In the genomic region with DNA sequence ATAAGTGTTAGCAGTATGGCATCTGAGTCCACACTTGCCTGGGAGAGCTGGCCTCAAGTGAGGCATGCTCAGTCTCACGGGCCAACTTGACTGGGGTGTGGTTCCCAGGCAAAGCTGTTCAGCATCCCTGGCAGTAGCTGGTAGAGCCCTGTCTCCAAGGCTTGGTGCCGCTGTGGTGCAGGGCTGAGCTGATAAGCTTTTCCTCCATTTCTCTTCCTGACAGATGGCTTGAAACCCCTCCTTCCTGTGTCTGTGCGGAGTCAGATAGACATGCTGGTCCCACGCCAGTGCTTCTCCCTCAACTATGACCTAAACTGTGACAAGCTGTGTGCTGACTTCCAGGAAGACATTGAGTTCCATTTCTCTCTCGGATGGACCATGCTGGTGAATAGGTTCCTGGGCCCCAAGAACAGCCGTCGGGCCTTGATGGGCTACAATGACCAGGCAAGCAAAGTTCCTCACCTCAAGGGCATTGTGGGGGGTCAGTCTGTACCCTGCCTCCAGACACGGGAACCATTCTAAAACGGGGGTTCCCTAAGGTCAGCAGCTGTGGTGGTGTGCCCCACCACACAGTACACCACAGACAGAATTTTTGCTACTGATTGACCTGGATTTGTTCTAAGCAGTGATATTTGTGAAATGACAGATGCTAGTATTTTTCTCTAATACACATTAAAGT, we compare ENCODE assay signal across 21 cellular contexts. TPM values are rescaled to one million over a fixed set of nuclear protein-coding genes. Genes with fewer than 3 reads are reported as not detected.
A peak's percentile ranks its signal among the peaks of the same experiment; 100 is the strongest.
DNase-seq lines count a peak whose midpoint lies in the region; ATAC-seq and TF ChIP-seq lines count a peak whose summit lies in the region.
"Had no signal": no experiment of that assay in that cellular context is flagged by ENCODE, and none has a peak within 500 bp of the region (broad histone marks: within the 10 kb centered on the region; RNA-seq: fewer than 3 reads in every experiment).

No MANE protein-coding gene starts in this region.

- no peak for TF ChIP-seq POLR2A in tibial nerve (IDR thresholded peaks at IDR 0.05)

- peaks cover 5% of the 10 kb centered on the region for H3K4me1 Mint-ChIP-seq in activated T-helper 2 cell treated with anti-CD3 and anti-CD28 coated beads, Interferon-gamma antibody, Interleukin-2, Interleukin-4, amounts not matched to agents 10 μg/mL and 5 μg/mL and 100 μg/mL, durations not matched to agents 14 hours and 24 hours and 36 hours (ENCODE audit: low read depth)
- H3K4me1 Mint-ChIP-seq: WTC11 had no signal

- peak; percentile 56; the same call in 1 of the 2 replicates for TF ChIP-seq CTCF in WERI-Rb-1 (IDR thresholded peaks at IDR 0.05; ENCODE audit: low read depth, low read length)
- TF ChIP-seq CTCF in tibial nerve (IDR thresholded peaks at IDR 0.05), result no peak

- no peaks in the 10 kb centered on the region for H3K4me1 ChIP-seq in tibial nerve
- H3K4me1 ChIP-seq: adrenal gland, suprapubic skin had no signal

- H3K27me3 ChIP-seq in WERI-Rb-1 (ENCODE audit: insufficient read depth, low read depth, severe bottlenecking) (no peaks in the 10 kb centered on the region), tibial nerve (no peaks in the 10 kb centered on the region)
- H3K27me3 ChIP-seq: adrenal gland, MG63, suprapubic skin had no signal

- H3K4me3 ChIP-seq in WERI-Rb-1 (ENCODE audit: low read depth, low read length) (no peak overlapping the region), tibial nerve (no peak overlapping the region)
- H3K4me3 ChIP-seq: adrenal gland, MG63, skin epidermis, suprapubic skin had no signal

- H3K36me3 Mint-ChIP-seq in activated T-helper 2 cell treated with anti-CD3 and anti-CD28 coated beads, Interferon-gamma antibody, Interleukin-2, Interleukin-4, amounts not matched to agents 10 μg/mL and 5 μg/mL and 100 μg/mL, durations not matched to agents 14 hours and 24 hours and 36 hours (ENCODE audit: low read depth), result peaks cover 91% of the 10 kb centered on the region

- no peaks in the 10 kb centered on the region for H3K27me3 Mint-ChIP-seq in activated T-helper 2 cell treated with anti-CD3 and anti-CD28 coated beads, Interferon-gamma antibody, Interleukin-2, Interleukin-4, amounts not matched to agents 10 μg/mL and 5 μg/mL and 100 μg/mL, durations not matched to agents 14 hours and 24 hours and 36 hours (ENCODE audit: low read depth)
- H3K27me3 Mint-ChIP-seq: naive thymus-derived CD8-positive, alpha-beta T cell had no signal

- H3K9me3 ChIP-seq in WERI-Rb-1 (ENCODE audit: severe bottlenecking), result no peaks in the 10 kb centered on the region
- no peaks in the 10 kb centered on the region for H3K9me3 ChIP-seq in tibial nerve
- H3K9me3 ChIP-seq: adrenal gland, MG63, suprapubic skin had no signal

- H3K36me3 ChIP-seq in WERI-Rb-1 (peaks cover 85% of the 10 kb centered on the region), tibial nerve (peaks cover 0 to 98% (median 50%) of the 10 kb centered on the region in 3 donors)

- H3K27ac ChIP-seq in WERI-Rb-1 (peak overlapping the region; percentile 64), tibial nerve (no peak overlapping the region)
- H3K27ac ChIP-seq: adrenal gland, skin epidermis, suprapubic skin had no signal

- DNase-seq in G401 (ENCODE audit: low spot score) (peak; percentile 73), WERI-Rb-1 (peak; percentile 83), left lobe of liver (ENCODE audit: low spot score) (no peak), HT-29 (ENCODE audit: low spot score) (no peak), tibial nerve (ENCODE audit: low spot score in 2 of 2) (no peak)
- DNase-seq in central memory CD4-positive, alpha-beta T cell, result no peak
- no peak for DNase-seq in activated T-helper 2 cell treated with anti-CD3 and anti-CD28 coated beads, Interferon-gamma antibody, Interleukin-2, Interleukin-4, amounts not matched to agents 10 μg/mL and 5 μg/mL and 100 μg/mL, durations not matched to agents 14 hours and 24 hours and 36 hours (ENCODE audit: low spot score)
- DNase-seq: effector memory CD4-positive, alpha-beta T cell; mesenchymal stem cell; MG63; naive thymus-derived CD8-positive, alpha-beta T cell; NK-92 treated with Interleukin-12 subunit alpha and Interleukin-12 subunit beta, amount 100 ng/mL, for 24 hours; stimulated activated CD4-positive, alpha-beta T cell treated with anti-CD3 and anti-CD28 coated beads, Interleukin-4, amount 100 ng/mL, for 24 hours; SW 1271 had no signal

- no peak overlapping the region for H3K27ac Mint-ChIP-seq in activated T-helper 2 cell treated with anti-CD3 and anti-CD28 coated beads, Interferon-gamma antibody, Interleukin-2, Interleukin-4, amounts not matched to agents 10 μg/mL and 5 μg/mL and 100 μg/mL, durations not matched to agents 14 hours and 24 hours and 36 hours
- H3K27ac Mint-ChIP-seq: naive thymus-derived CD8-positive, alpha-beta T cell; WTC11 had no signal

- TF ChIP-seq EP300 in tibial nerve (IDR thresholded peaks at IDR 0.05), result no peak

- in situ Hi-C loops in G401 (cut with HindIII; ENCODE audit: low sequenced_read_pairs), result no loop called here

- no peak overlapping the region for H3K4me3 Mint-ChIP-seq in activated T-helper 2 cell treated with anti-CD3 and anti-CD28 coated beads, Interferon-gamma antibody, Interleukin-2, Interleukin-4, amounts not matched to agents 10 μg/mL and 5 μg/mL and 100 μg/mL, durations not matched to agents 14 hours and 24 hours and 36 hours (ENCODE audit: low read depth)
- H3K4me3 Mint-ChIP-seq: naive thymus-derived CD8-positive, alpha-beta T cell; WTC11 had no signal

- 86 to 96% methylated on average over 7 to 9 of the region's 9 CpGs for WGBS in tibial nerve, 2 donors

- intact Hi-C loops in activated T-helper 2 cell treated with anti-CD3 and anti-CD28 coated beads, Interferon-gamma antibody, Interleukin-2, Interleukin-4, amounts not matched to agents 10 μg/mL and 5 μg/mL and 100 μg/mL, durations not matched to agents 14 hours and 24 hours and 36 hours (cut with micrococcal nuclease), result no loop called here

- ATAC-seq in GM19438 (IDR thresholded peaks at IDR 0.05; ENCODE audit: low read depth, unreplicated experiment) (peak; percentile 42), left lobe of liver (peak; percentile 58)
- ATAC-seq: naive thymus-derived CD8-positive, alpha-beta T cell; WTC11 had no signal

- H3K9me3 Mint-ChIP-seq in activated T-helper 2 cell treated with anti-CD3 and anti-CD28 coated beads, Interferon-gamma antibody, Interleukin-2, Interleukin-4, amounts not matched to agents 10 μg/mL and 5 μg/mL and 100 μg/mL, durations not matched to agents 14 hours and 24 hours and 36 hours, result no peaks in the 10 kb centered on the region
- H3K9me3 Mint-ChIP-seq: naive thymus-derived CD8-positive, alpha-beta T cell had no signal

RNA-seq across cellular contexts. Expression of gene MIIP, which starts 13.7 kb away (rescaled TPM):
- 37.9 and 41.0 TPM in 2 replicates for total RNA-seq in G401 (2014; rRNA removed; shearing (Covaris generic))
- total RNA-seq in left lobe of liver, result 10.1 TPM
- total RNA-seq in activated T-helper 2 cell treated with anti-CD3 and anti-CD28 coated beads, Interferon-gamma antibody, Interleukin-2, Interleukin-4, amounts not matched to agents 10 μg/mL and 5 μg/mL and 100 μg/mL, durations not matched to agents 14 hours and 24 hours and 36 hours, result 85.8 and 91.2 TPM in 2 replicates
- total RNA-seq in HT-29 (2014; rRNA removed; shearing (Covaris generic)), result 87.4 and 88.0 TPM in 2 replicates
- 10 to 100 TPM; 53.3 to 95.4 (median 67.1) TPM for total RNA-seq in tibial nerve

RNA-seq across cellular contexts. Expression of gene MFN2, which starts 25.4 kb away (rescaled TPM):
- 23.4 and 37.0 TPM in 2 replicates for total RNA-seq in G401 (2014; rRNA removed; shearing (Covaris generic))
- total RNA-seq in left lobe of liver (45.0 TPM), tibial nerve (10 to 100 TPM; 53.8 to 71.6 (median 58.7) TPM)
- total RNA-seq in activated T-helper 2 cell treated with anti-CD3 and anti-CD28 coated beads, Interferon-gamma antibody, Interleukin-2, Interleukin-4, amounts not matched to agents 10 μg/mL and 5 μg/mL and 100 μg/mL, durations not matched to agents 14 hours and 24 hours and 36 hours, result 67.9 and 69.5 TPM in 2 replicates
- total RNA-seq in HT-29 (2014; rRNA removed; shearing (Covaris generic)), result 58.3 and 59.9 TPM in 2 replicates

RNA-seq across cellular contexts. Expression of gene TNFRSF8, which starts 57.5 kb away (rescaled TPM):
- 0.25 TPM in 1 of 2 replicates, not detected in the other for total RNA-seq in G401 (2014; rRNA removed; shearing (Covaris generic))
- total RNA-seq in left lobe of liver (0.18 TPM), tibial nerve (1 to 10 TPM in 2 of 4 donors, under 1 TPM in 1, not detected in 1; 0.84 to 4.9 (median 1.8) TPM)
- 65.0 and 65.5 TPM in 2 replicates for total RNA-seq in activated T-helper 2 cell treated with anti-CD3 and anti-CD28 coated beads, Interferon-gamma antibody, Interleukin-2, Interleukin-4, amounts not matched to agents 10 μg/mL and 5 μg/mL and 100 μg/mL, durations not matched to agents 14 hours and 24 hours and 36 hours
- 0.10 TPM in 1 of 2 replicates, not detected in the other for total RNA-seq in HT-29 (2014; rRNA removed; shearing (Covaris generic))
- total RNA-seq: fibroblast of lung; naive thymus-derived CD8-positive, alpha-beta T cell; RPMI7951 had no signal

Comparison
In these comparisons a context has a peak if more than half of its experiments do, and no peak if none do; other contexts are left out.
1. DNase-seq: peak in G401 (single experiment) and WERI-Rb-1 (single experiment); none in left lobe of liver (single experiment), central memory CD4-positive, alpha-beta T cell (single experiment), activated T-helper 2 cell treated with anti-CD3 and anti-CD28 coated beads, Interferon-gamma antibody, Interleukin-2, Interleukin-4, amounts not matched to agents 10 μg/mL and 5 μg/mL and 100 μg/mL, durations not matched to agents 14 hours and 24 hours and 36 hours (single experiment), HT-29 (single experiment) and tibial nerve (0 of 2).
2. RNA of gene TNFRSF8, which starts 57.5 kb away (total RNA-seq): 65.0 to 65.5 TPM in activated T-helper 2 cell treated with anti-CD3 and anti-CD28 coated beads, Interferon-gamma antibody, Interleukin-2, Interleukin-4, amounts not matched to agents 10 μg/mL and 5 μg/mL and 100 μg/mL, durations not matched to agents 14 hours and 24 hours and 36 hours; 0.84 to 4.9 TPM in tibial nerve, 0.18 TPM in left lobe of liver (single experiment), 0.25 TPM in G401 and 0.10 TPM in HT-29; every median in the first group is over 10 times any median in the second.